ENCODE assay signal across 1 cellular context in genomic region chr12:6874007-6874368, GRCh38.
A peak's percentile ranks its signal among the peaks of the same experiment; 100 is the strongest.
TF ChIP-seq lines count a peak whose summit lies in the region.

No MANE protein-coding gene starts in this region.

TF ChIP-seq in HEK293, 187 proteins besides CTCF, POLR2A, EP300 and RAD21:
- 0 out of 2 replicates have a peak, but pooled peaks have one; percentile 4 for TF ChIP-seq ZNF629 (tag by site-specific recombination; IDR thresholded peaks at IDR 0.05)
